27 cellular contexts compared by ENCODE assay signal in the genomic region with DNA sequence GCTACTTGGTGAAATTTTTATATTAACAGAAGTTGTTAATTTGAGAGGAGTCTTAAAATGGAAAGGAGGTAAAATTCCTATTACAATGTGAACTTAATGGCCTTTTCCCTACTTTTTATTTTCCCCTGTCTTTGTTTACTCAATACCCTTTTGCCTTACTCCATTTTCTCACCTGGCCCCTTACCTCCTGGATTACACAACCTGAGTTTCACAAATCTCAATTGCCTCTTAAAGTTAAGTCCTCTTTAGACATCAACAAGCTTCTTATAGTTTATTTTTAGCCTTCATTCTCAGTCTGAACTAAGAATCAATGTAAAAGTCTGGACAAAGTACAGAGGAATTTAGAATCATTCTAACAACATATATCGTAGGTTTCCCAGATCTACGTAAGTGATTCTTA.
"Had no signal": no experiment of that assay in that cellular context is flagged by ENCODE, and none has a peak within 500 bp of the region (broad histone marks: within the 10 kb centered on the region; RNA-seq: fewer than 3 reads in every experiment).

No MANE protein-coding gene starts in this region.

- H3K9me3 ChIP-seq: stomach, suprapubic skin, testis, thoracic aorta, thyroid gland, tibial artery, tibial nerve, transverse colon, uterus, vagina had no signal

- H3K4me1 ChIP-seq: stomach, suprapubic skin, testis, thyroid gland, tibial artery, tibial nerve, transverse colon, uterus, vagina had no signal

- H3K36me3 Mint-ChIP-seq: stimulated activated effector memory CD8-positive, alpha-beta T cell treated with anti-CD3 and anti-CD28 coated beads, Interleukin-12 subunit alpha, Interleukin-12 subunit beta, amount 100 ng/mL, for 72 hours; stimulated activated memory B cell treated with anti-CD40 and anti-IgM and Interleukin-4, amounts not matched to agents 10 μg/mL and 1 μg/mL and 100 μg/mL, for 72 hours; stimulated activated naive B cell treated with anti-CD40 and anti-IgM and Interleukin-4, amounts not matched to agents 10 μg/mL and 1 μg/mL and 100 μg/mL, for 72 hours; type B pancreatic cell had no signal

- H3K27ac Mint-ChIP-seq: stimulated activated effector memory CD8-positive, alpha-beta T cell treated with anti-CD3 and anti-CD28 coated beads, Interleukin-12 subunit alpha, Interleukin-12 subunit beta, amount 100 ng/mL, for 72 hours; stimulated activated memory B cell treated with anti-CD40 and anti-IgM and Interleukin-4, amounts not matched to agents 10 μg/mL and 1 μg/mL and 100 μg/mL, for 72 hours; stimulated activated naive B cell treated with anti-CD40 and anti-IgM and Interleukin-4, amounts not matched to agents 10 μg/mL and 1 μg/mL and 100 μg/mL, for 72 hours; stimulated activated naive CD8-positive, alpha-beta T cell treated with anti-CD3 and anti-CD28 coated beads, Interleukin-15, amount 100 ng/mL, for 72 hours; stimulated activated naive CD8-positive, alpha-beta T cell treated with anti-CD3 and anti-CD28 coated beads, Interleukin-15, Interleukin-2, amounts not matched to agents 100 ng/mL and 50 ng/mL, for 24 hours; type B pancreatic cell had no signal

- DNase-seq: stimulated activated CD4-positive, alpha-beta T cell treated with anti-CD3 and anti-CD28 coated beads, Interleukin-2, amount 100 ng/mL, for 24 hours; stimulated activated CD4-positive, alpha-beta T cell treated with anti-CD3 and anti-CD28 coated beads, Interleukin-2, amount 100 ng/mL, for 48 hours; stimulated activated CD4-positive, alpha-beta T cell treated with anti-CD3 and anti-CD28 coated beads, Interleukin-4, amount 100 ng/mL, for 1 hour; stimulated activated CD4-positive, alpha-beta T cell treated with anti-CD3 and anti-CD28 coated beads, Interleukin-4, amount 100 ng/mL, for 24 hours; stimulated activated CD4-positive, alpha-beta T cell treated with anti-CD3 and anti-CD28 coated beads, Interleukin-4, amount 100 ng/mL, for 4 hours; stimulated activated CD8-positive, alpha-beta memory T cell treated with anti-CD3 and anti-CD28 coated beads, Interleukin-4, amount 100 ng/mL, for 48 hours; stimulated activated naive B cell treated with anti-CD40 and anti-IgM and Interleukin-4, amounts not matched to agents 10 μg/mL and 1 μg/mL and 100 μg/mL, for 72 hours; stimulated activated naive CD4-positive, alpha-beta T cell; stimulated activated naive CD4-positive, alpha-beta T cell treated with Interleukin-2 at 50 U/mL for 16 hours; stimulated activated naive CD8-positive, alpha-beta T cell treated with anti-CD3 and anti-CD28 coated beads, Interleukin-15, amount 100 ng/mL, for 72 hours; stimulated activated naive CD8-positive, alpha-beta T cell treated with anti-CD3 and anti-CD28 coated beads, Interleukin-15, Interleukin-2, amounts not matched to agents 100 U/mL and 50 U/mL, for 24 hours; stomach; substantia nigra; testis; thyroid gland; tibial artery; transverse colon; trophoblast cell; uterus had no signal

- ATAC-seq: stimulated activated effector memory CD8-positive, alpha-beta T cell treated with anti-CD3 and anti-CD28 coated beads, Interleukin-12 subunit alpha, Interleukin-12 subunit beta, amount 100 ng/mL, for 72 hours; stimulated activated memory B cell treated with anti-CD40 and anti-IgM and Interleukin-4, amounts not matched to agents 10 μg/mL and 1 μg/mL and 100 μg/mL, for 72 hours; stimulated activated naive B cell treated with anti-CD40 and anti-IgM and Interleukin-4, amounts not matched to agents 10 μg/mL and 1 μg/mL and 100 μg/mL, for 72 hours; stimulated activated naive CD8-positive, alpha-beta T cell treated with anti-CD3 and anti-CD28 coated beads, Interleukin-15, amount 100 ng/mL, for 72 hours; stimulated activated naive CD8-positive, alpha-beta T cell treated with anti-CD3 and anti-CD28 coated beads, Interleukin-15, Interleukin-2, amounts not matched to agents 100 U/mL and 50 U/mL, for 24 hours had no signal

- H3K27me3 ChIP-seq: stomach, suprapubic skin, testis, thyroid gland, tibial artery, tibial nerve, transverse colon, uterus, vagina had no signal

- H3K4me3 ChIP-seq: stomach, suprapubic skin, testis, thoracic aorta, thyroid gland, tibial artery, tibial nerve, transverse colon, uterus, vagina had no signal

- H3K9me3 Mint-ChIP-seq: stimulated activated memory B cell treated with anti-CD40 and anti-IgM and Interleukin-4, amounts not matched to agents 10 μg/mL and 1 μg/mL and 100 μg/mL, for 72 hours; type B pancreatic cell had no signal

- H3K27ac ChIP-seq: stomach, suprapubic skin, testis, thoracic aorta, thyroid gland, tibial artery, tibial nerve, transverse colon, uterus, vagina had no signal

- H3K36me3 ChIP-seq: stomach, suprapubic skin, thoracic aorta, thyroid gland, tibial artery, tibial nerve, transverse colon, uterus, vagina had no signal
